Comparison of ENCODE assay signal across 22 cellular contexts in genomic region chr21:33330726-33331125, GRCh38. TPM values are rescaled to one million over a fixed set of nuclear protein-coding genes. Genes with fewer than 3 reads are reported as not detected.
A peak's percentile ranks its signal among the peaks of the same experiment; 100 is the strongest.
DNase-seq lines count a peak whose midpoint lies in the region; ATAC-seq and TF ChIP-seq lines count a peak whose summit lies in the region.
"Had no signal": no experiment of that assay in that cellular context is flagged by ENCODE, and none has a peak within 500 bp of the region (broad histone marks: within the 10 kb centered on the region; RNA-seq: fewer than 3 reads in every experiment).

No MANE protein-coding gene starts in this region.

- no peaks in the 10 kb centered on the region for H4K20me1 ChIP-seq in KMS-11 (ENCODE audit: insufficient read depth)

- H3K27me3 ChIP-seq in heart left ventricle (no peaks in the 10 kb centered on the region), left ventricle myocardium inferior (ENCODE audit: low read depth) (no peaks in the 10 kb centered on the region), KMS-11 (ENCODE audit: insufficient read depth, low read depth) (no peaks in the 10 kb centered on the region), upper lobe of right lung (no peaks in the 10 kb centered on the region)
- H3K27me3 ChIP-seq: dorsolateral prefrontal cortex had no signal

- H3K4me1 Mint-ChIP-seq in dendritic cell treated with granulocyte-macrophage colony-stimulating factor and Interleukin-4, amounts not matched to agents 40 ng/mL and 50 ng/mL, for 4 days (ENCODE audit: low read depth), result peaks cover 49% of the 10 kb centered on the region
- peaks cover 14% of the 10 kb centered on the region for H3K4me1 Mint-ChIP-seq in mesothelial cell of epicardium

- no peak overlapping the region for H2AFZ ChIP-seq in KMS-11 (ENCODE audit: low read depth)

- H3K4me1 ChIP-seq in heart left ventricle (peaks cover 10 to 67% (median 36%) of the 10 kb centered on the region in 12 donors), left ventricle myocardium inferior (peaks cover 62% of the 10 kb centered on the region), KMS-11 (ENCODE audit: low read depth, poor library complexity, severe bottlenecking) (peaks cover 86% of the 10 kb centered on the region), upper lobe of right lung (peaks cover 26% of the 10 kb centered on the region)

- TF ChIP-seq CTCF in heart left ventricle (IDR thresholded peaks at IDR 0.05), result no peak
- no peak for TF ChIP-seq CTCF in left ventricle myocardium inferior (IDR thresholded peaks at IDR 0.05; ENCODE audit: borderline replicate concordance)
- no peak for TF ChIP-seq CTCF in KMS-11 (conservative IDR thresholded peaks at IDR 0.05; ENCODE audit: low read depth, low read length)
- no peak for TF ChIP-seq CTCF in upper lobe of right lung (IDR thresholded peaks at IDR 0.05)
- no peak for TF ChIP-seq CTCF in mesothelial cell of epicardium (IDR thresholded peaks at IDR 0.05; ENCODE audit: unreplicated experiment)

- peak overlapping the region; percentile 38 for H3K27ac Mint-ChIP-seq in dendritic cell treated with granulocyte-macrophage colony-stimulating factor and Interleukin-4, amounts not matched to agents 40 ng/mL and 50 ng/mL, for 4 days
- H3K27ac Mint-ChIP-seq in mesothelial cell of epicardium, result no peak overlapping the region
- H3K27ac Mint-ChIP-seq: activated T-helper 1 cell treated with anti-CD3 and anti-CD28 coated beads, Interleukin-12 subunit alpha, Interleukin-12 subunit beta, Interleukin-2, Interleukin-4 antibody, amounts not matched to agents 30 ng/mL and 10 ng/mL and 1 ng/mL, durations not matched to agents 14 hours and 24 hours and 36 hours had no signal

- DNase-seq in heart left ventricle (no peak), left ventricle myocardium inferior (no peak), upper lobe of right lung (no peak), mesothelial cell of epicardium (ENCODE audit: low spot score in 2 of 2, unreplicated experiment in 2 of 2) (no peak), MV-4-11 (lab: John Stamatoyannopoulos, UW) (no peak)
- DNase-seq: activated CD4-positive, alpha-beta T cell treated with anti-CD3 and anti-CD28 coated beads for 4 hours; activated CD8-positive, alpha-beta memory T cell treated with anti-CD3 and anti-CD28 coated beads, Interleukin-2, amount 10 ng/mL, durations not matched to agents 7 days and 5 days; activated naive CD8-positive, alpha-beta T cell treated with anti-CD3 and anti-CD28 coated beads, Interleukin-2, amount 10 ng/mL, durations not matched to agents 7 days and 5 days; dorsolateral prefrontal cortex; kidney; NCI-H1417; NCI-H2081 treated with DMSO at 0.1 percent for 48 hours; NCI-H345; NCI-H82; nucleus accumbens; psoas muscle; SHP77; stimulated activated CD8-positive, alpha-beta memory T cell treated with anti-CD3 and anti-CD28 coated beads, Interleukin-4, amount 100 ng/mL, for 48 hours had no signal

- peaks cover 21% of the 10 kb centered on the region for H3K9me3 Mint-ChIP-seq in dendritic cell treated with granulocyte-macrophage colony-stimulating factor and Interleukin-4, amounts not matched to agents 40 ng/mL and 50 ng/mL, for 4 days
- H3K9me3 Mint-ChIP-seq in mesothelial cell of epicardium, result peaks cover 22% of the 10 kb centered on the region

- H3K9me3 ChIP-seq in heart left ventricle (peaks cover 0 to 25% (median 6%) of the 10 kb centered on the region in 12 donors), left ventricle myocardium inferior (replicated peaks) (peaks cover 20% of the 10 kb centered on the region), upper lobe of right lung (no peaks in the 10 kb centered on the region)

- ATAC-seq in heart left ventricle (peak in 3 of 4 donors; percentile 8 to 18 (median 9)), upper lobe of right lung (peak; percentile 35), GM21526 (IDR thresholded peaks at IDR 0.05; ENCODE audit: low FRiP score, unreplicated experiment) (no peak)
- ATAC-seq: activated CD8-positive, alpha-beta memory T cell treated with anti-CD3 and anti-CD28 coated beads, Interleukin-2, amount 10 ng/mL, durations not matched to agents 7 days and 5 days had no signal

- WGBS in heart left ventricle, 4 donors, result 82 to 90% (median 85%) methylated on average over 3 of the region's 3 CpGs

- H3K36me3 ChIP-seq in heart left ventricle (peaks cover 0 to 34% (median 7%) of the 10 kb centered on the region in 9 donors), left ventricle myocardium inferior (peaks cover 18% of the 10 kb centered on the region), KMS-11 (ENCODE audit: insufficient read depth) (peaks cover 8% of the 10 kb centered on the region; the same call in 1 of the 2 replicates), upper lobe of right lung (peaks cover 10% of the 10 kb centered on the region)

- no peak overlapping the region for H3K27ac ChIP-seq in heart left ventricle
- H3K27ac ChIP-seq in left ventricle myocardium inferior (replicated peaks), result no peak overlapping the region
- H3K27ac ChIP-seq in KMS-11, result peak overlapping the region; percentile 82
- H3K27ac ChIP-seq in upper lobe of right lung, result no peak overlapping the region
- H3K27ac ChIP-seq: dorsolateral prefrontal cortex, psoas muscle had no signal

- H3K9ac ChIP-seq in KMS-11, result no peak overlapping the region

- TF ChIP-seq POLR2A in heart left ventricle (IDR thresholded peaks at IDR 0.05), result no peak

- peak overlapping the region; percentile 58 for H3K4me2 ChIP-seq in KMS-11

- H3K27me3 Mint-ChIP-seq in dendritic cell treated with granulocyte-macrophage colony-stimulating factor and Interleukin-4, amounts not matched to agents 40 ng/mL and 50 ng/mL, for 4 days, result no peaks in the 10 kb centered on the region
- no peaks in the 10 kb centered on the region for H3K27me3 Mint-ChIP-seq in mesothelial cell of epicardium (ENCODE audit: low read depth)
- H3K27me3 Mint-ChIP-seq: activated CD8-positive, alpha-beta memory T cell treated with anti-CD3 and anti-CD28 coated beads, Interleukin-2, amount 10 ng/mL, durations not matched to agents 7 days and 5 days; activated naive CD8-positive, alpha-beta T cell treated with anti-CD3 and anti-CD28 coated beads, Interleukin-2, amount 10 ng/mL, durations not matched to agents 7 days and 5 days had no signal

- no peak overlapping the region for H3K4me3 ChIP-seq in heart left ventricle
- H3K4me3 ChIP-seq in left ventricle myocardium inferior, result no peak overlapping the region
- H3K4me3 ChIP-seq in KMS-11 (IDR thresholded peaks at IDR 0.05; ENCODE audit: insufficient read depth, low read depth, low read length), result no peak overlapping the region
- no peak overlapping the region for H3K4me3 ChIP-seq in upper lobe of right lung
- H3K4me3 ChIP-seq: dorsolateral prefrontal cortex, psoas muscle had no signal

- intact Hi-C loops in heart left ventricle (cut with DNase I), result loop anchor here in 1 of 10 donors (5.0 kb wide), 1 partner anchor 63 kb away; the partner anchor contains the start of gene IL10RB
- intact Hi-C loops in left ventricle myocardium inferior (cut with micrococcal nuclease), result no loop called here
- intact Hi-C loops in dendritic cell treated with granulocyte-macrophage colony-stimulating factor and Interleukin-4, amounts not matched to agents 40 ng/mL and 50 ng/mL, for 4 days (cut with micrococcal nuclease), result no loop called here
- intact Hi-C loops in upper lobe of right lung (cut with DNase I), result no loop called here

- H3K36me3 Mint-ChIP-seq in dendritic cell treated with granulocyte-macrophage colony-stimulating factor and Interleukin-4, amounts not matched to agents 40 ng/mL and 50 ng/mL, for 4 days (ENCODE audit: low read depth), result peaks cover 47% of the 10 kb centered on the region
- peaks cover 32% of the 10 kb centered on the region for H3K36me3 Mint-ChIP-seq in mesothelial cell of epicardium

- no peak overlapping the region for H3K4me3 Mint-ChIP-seq in dendritic cell treated with granulocyte-macrophage colony-stimulating factor and Interleukin-4, amounts not matched to agents 40 ng/mL and 50 ng/mL, for 4 days
- no peak overlapping the region for H3K4me3 Mint-ChIP-seq in mesothelial cell of epicardium
- H3K4me3 Mint-ChIP-seq: activated CD8-positive, alpha-beta memory T cell treated with anti-CD3 and anti-CD28 coated beads, Interleukin-2, amount 10 ng/mL, durations not matched to agents 7 days and 5 days; activated naive CD8-positive, alpha-beta T cell treated with anti-CD3 and anti-CD28 coated beads, Interleukin-2, amount 10 ng/mL, durations not matched to agents 7 days and 5 days; activated T-helper 1 cell treated with anti-CD3 and anti-CD28 coated beads, Interleukin-12 subunit alpha, Interleukin-12 subunit beta, Interleukin-2, Interleukin-4 antibody, amounts not matched to agents 30 ng/mL and 10 ng/mL and 1 ng/mL, durations not matched to agents 14 hours and 24 hours and 36 hours had no signal

- H3K79me2 ChIP-seq in KMS-11 (ENCODE audit: insufficient read depth, low read depth), result peaks cover 80% of the 10 kb centered on the region

RNA-seq across cellular contexts. Expression of gene IFNAR1, which starts 6.0 kb away (rescaled TPM):
- 10 to 100 TPM; 15.6 to 38.9 (median 22.5) TPM for total RNA-seq in heart left ventricle
- 10 to 100 TPM in 1 of 2 donors, 1 to 10 TPM in 1; 6.5 to 35.9 TPM for polyA plus RNA-seq in heart left ventricle
- 24.4 TPM for total RNA-seq in left ventricle myocardium inferior
- 72.1 TPM for total RNA-seq in upper lobe of right lung
- 24.8 to 28.7 TPM (median 27.0 TPM) in 3 replicates for total RNA-seq in mesothelial cell of epicardium
